ENCODE assay signal across 9 cellular contexts in genomic region chr11:115017529-115017928, GRCh38.
"Had no signal": no experiment of that assay in that cellular context is flagged by ENCODE, and none has a peak within 500 bp of the region (broad histone marks: within the 10 kb centered on the region; RNA-seq: fewer than 3 reads in every experiment).

No MANE protein-coding gene starts in this region.

- FAIRE-seq: H1, H54, HepG2 had no signal

- H3K4me3 ChIP-seq: GM23338 had no signal

- H3K4me2 ChIP-seq: GM23338 had no signal

- H2AFZ ChIP-seq: GM23338 had no signal

- H3K4me1 Mint-ChIP-seq: GM23338, H9, IgD-negative memory B cell had no signal

- H3K27ac Mint-ChIP-seq: GM23338, H9, HFFc6, IgD-negative memory B cell had no signal

- H3K4me3 Mint-ChIP-seq: GM23338, H9, HFFc6, IgD-negative memory B cell had no signal

- ATAC-seq: GM23338, HepG2 had no signal

- H3K27ac ChIP-seq: HL-60 had no signal

- DNase-seq: H9, HCEC 1CT, HFFc6 had no signal
